8 cellular contexts compared by ENCODE assay signal in genomic region chr17:58277107-58277506, GRCh38. TPM values are rescaled to one million over a fixed set of nuclear protein-coding genes. Genes with fewer than 3 reads are reported as not detected.
DNase-seq lines count a peak whose midpoint lies in the region; ATAC-seq and TF ChIP-seq lines count a peak whose summit lies in the region.

No MANE protein-coding gene starts in this region.

- no peaks in the 10 kb centered on the region for H4K20me1 ChIP-seq in OCI-LY3 (ENCODE audit: insufficient read depth, low read length)

- H3K27me3 ChIP-seq in OCI-LY3 (ENCODE audit: low read depth, low read length) (peaks cover 18% of the 10 kb centered on the region), foreskin keratinocyte (peaks cover 60% of the 10 kb centered on the region)

- peak; percentile 29 for TF ChIP-seq CTCF in AG09309 (IDR thresholded peaks at IDR 0.05; ENCODE audit: control insufficient read depth, insufficient read depth, low read depth, low read length, missing control alignments)
- peak; percentile 65 for TF ChIP-seq CTCF in OCI-LY3 (IDR thresholded peaks at IDR 0.05; ENCODE audit: low read depth, low read length)
- peak; percentile 69 for TF ChIP-seq CTCF in foreskin keratinocyte (conservative IDR thresholded peaks at IDR 0.05)

- ATAC-seq in foreskin keratinocyte (no peak), GM18907 (IDR thresholded peaks at IDR 0.05; ENCODE audit: unreplicated experiment) (no peak), GM19351 (IDR thresholded peaks at IDR 0.05; ENCODE audit: unreplicated experiment) (no peak)

- H3K4me1 ChIP-seq in OCI-LY3 (ENCODE audit: low read length) (no peaks in the 10 kb centered on the region), foreskin keratinocyte (no peaks in the 10 kb centered on the region)

- H2AFZ ChIP-seq in OCI-LY3 (ENCODE audit: low read depth, low read length), result no peak overlapping the region

- H3K4me3 ChIP-seq in AG09309 (ENCODE audit: control insufficient read depth, low read depth, low read length), result no peak overlapping the region
- no peak overlapping the region for H3K4me3 ChIP-seq in OCI-LY3 (ENCODE audit: low read length)

- H3K9ac ChIP-seq in OCI-LY3 (ENCODE audit: low read length), result no peak overlapping the region

- DNase-seq in AG09309 (ENCODE audit: low read depth), result no peak
- DNase-seq in GF-D8 (lab: John Stamatoyannopoulos, UW), result peak; percentile 49
- DNase-seq in foreskin keratinocyte, result no peak
- no peak for DNase-seq in NCI-H774 (lab: John Stamatoyannopoulos, UW)
- no peak for DNase-seq in stimulated activated CD4-positive, alpha-beta T cell treated with anti-CD3 and anti-CD28 coated beads, Interleukin-12 subunit alpha, Interleukin-12 subunit beta, amount 100 ng/mL, for 4 hours

- H3K36me3 ChIP-seq in OCI-LY3 (replicated peaks; ENCODE audit: low read depth, low read length), result no peaks in the 10 kb centered on the region

- no peak overlapping the region for H3K27ac ChIP-seq in OCI-LY3 (ENCODE audit: low read length)
- no peak overlapping the region for H3K27ac ChIP-seq in foreskin keratinocyte

- H3K9me3 ChIP-seq in OCI-LY3 (ENCODE audit: insufficient read depth, low read length), result no peaks in the 10 kb centered on the region

- no peaks in the 10 kb centered on the region for H3K79me2 ChIP-seq in OCI-LY3 (ENCODE audit: low read length)

- H3K4me2 ChIP-seq in OCI-LY3 (ENCODE audit: low read length), result no peak overlapping the region

RNA-seq across cellular contexts. Expression of gene MPO, which starts 3.6 kb away (rescaled TPM):
- not detected in 2 replicates for total RNA-seq in foreskin keratinocyte
- polyA plus RNA-seq in foreskin keratinocyte, result not detected in 2 replicates

RNA-seq across cellular contexts. Expression of gene LPO, which starts 38.7 kb away (rescaled TPM):
- not detected in 2 replicates for total RNA-seq in foreskin keratinocyte
- polyA plus RNA-seq in foreskin keratinocyte, result not detected in 2 replicates

RNA-seq across cellular contexts. Expression of gene TSPOAP1, which starts 51.5 kb away (rescaled TPM):
- total RNA-seq in foreskin keratinocyte, result 0.37 and 0.74 TPM in 2 replicates
- 0.32 and 0.39 TPM in 2 replicates for polyA plus RNA-seq in foreskin keratinocyte

RNA-seq across cellular contexts. Expression of gene MKS1, which starts 58.1 kb away (rescaled TPM):
- 13.2 and 14.2 TPM in 2 replicates for total RNA-seq in foreskin keratinocyte
- 12.0 and 13.0 TPM in 2 replicates for polyA plus RNA-seq in foreskin keratinocyte
